34 cellular contexts compared by ENCODE assay signal in genomic region chr4:171181090-171181489, GRCh38.
"Had no signal": no experiment of that assay in that cellular context is flagged by ENCODE, and none has a peak within 500 bp of the region (broad histone marks: within the 10 kb centered on the region; RNA-seq: fewer than 3 reads in every experiment).

No MANE protein-coding gene starts in this region.

- H3K4me1 ChIP-seq: ascending aorta had no signal

- H3K27me3 ChIP-seq: ascending aorta, cardiac muscle cell had no signal

- H3K27me3 Mint-ChIP-seq: activated B cell treated with CpG ODN at 0.5 μM for 24 hours; activated CD4-positive, alpha-beta memory T cell treated with anti-CD3 and anti-CD28 coated beads, Interleukin-2, amount 10 ng/mL, durations not matched to agents 7 days and 5 days; activated CD4-positive, alpha-beta T cell treated with anti-CD3 and anti-CD28 coated beads, Interleukin-2, amount 10 ng/mL, durations not matched to agents 7 days and 5 days; activated CD8-positive, alpha-beta memory T cell treated with anti-CD3 and anti-CD28 coated beads, Interleukin-2, amount 10 ng/mL, durations not matched to agents 7 days and 5 days; activated naive CD4-positive, alpha-beta T cell treated with anti-CD3 and anti-CD28 coated beads, Interleukin-2, amount 10 ng/mL, durations not matched to agents 7 days and 5 days; activated naive CD4-positive, alpha-beta T cell treated with anti-CD3 and anti-CD28 coated beads, Interleukin-2, amount 50 U/mL, for 24 hours; activated naive CD8-positive, alpha-beta T cell; activated naive CD8-positive, alpha-beta T cell treated with anti-CD3 and anti-CD28 coated beads, Interleukin-2, amount 10 ng/mL, durations not matched to agents 7 days and 5 days; activated naive CD8-positive, alpha-beta T cell treated with anti-CD3 and anti-CD28 coated beads, Interleukin-2, amount 50 U/mL, for 24 hours; activated T-cell treated with anti-CD3 and anti-CD28 coated beads, Interleukin-2, amount 50 U/mL, for 24 hours; brain; central memory CD8-positive, alpha-beta T cell; T-cell; T-helper 17 cell had no signal

- H3K27ac Mint-ChIP-seq: activated B cell treated with CpG ODN at 0.5 μM for 24 hours; activated CD4-positive, alpha-beta memory T cell treated with anti-CD3 and anti-CD28 coated beads, Interleukin-2, amount 10 ng/mL, durations not matched to agents 7 days and 5 days; activated CD4-positive, alpha-beta T cell treated with anti-CD3 and anti-CD28 coated beads, Interleukin-2, amount 10 ng/mL, durations not matched to agents 7 days and 5 days; activated CD8-positive, alpha-beta memory T cell treated with anti-CD3 and anti-CD28 coated beads, Interleukin-2, amount 10 ng/mL, durations not matched to agents 7 days and 5 days; activated CD8-positive, alpha-beta T cell treated with anti-CD3 and anti-CD28 coated beads, Interleukin-2, amount 10 ng/mL, durations not matched to agents 7 days and 5 days; activated naive CD4-positive, alpha-beta T cell treated with anti-CD3 and anti-CD28 coated beads, Interleukin-2, amount 10 ng/mL, durations not matched to agents 7 days and 5 days; activated naive CD4-positive, alpha-beta T cell treated with anti-CD3 and anti-CD28 coated beads, Interleukin-2, amount 50 U/mL, for 24 hours; activated naive CD8-positive, alpha-beta T cell; activated naive CD8-positive, alpha-beta T cell treated with anti-CD3 and anti-CD28 coated beads, Interleukin-2, amount 10 ng/mL, durations not matched to agents 7 days and 5 days; activated naive CD8-positive, alpha-beta T cell treated with anti-CD3 and anti-CD28 coated beads, Interleukin-2, amount 50 U/mL, for 24 hours; activated T-cell treated with anti-CD3 and anti-CD28 coated beads, Interleukin-2, amount 50 U/mL, for 24 hours; activated T-helper 2 cell treated with anti-CD3 and anti-CD28 coated beads, Interferon-gamma antibody, Interleukin-2, Interleukin-4, amounts not matched to agents 10 μg/mL and 5 μg/mL and 100 μg/mL, durations not matched to agents 14 hours and 24 hours and 36 hours; brain; T-cell; T-helper 17 cell; T-helper 2 cell treated with Interferon-gamma antibody and Interleukin-4, amounts not matched to agents 5 μg/mL and 100 μg/mL, for 36 hours had no signal

- DNase-seq: activated B cell treated with CpG ODN at 0.5 μM for 24 hours; activated CD4-positive, alpha-beta memory T cell treated with anti-CD3 and anti-CD28 coated beads, Interleukin-2, amount 10 ng/mL, durations not matched to agents 7 days and 5 days; activated CD4-positive, alpha-beta T cell treated with anti-CD3 and anti-CD28 coated beads for 48 hours; activated CD4-positive, alpha-beta T cell treated with anti-CD3 and anti-CD28 coated beads, Interleukin-2, amount 10 ng/mL, durations not matched to agents 7 days and 5 days; activated CD4-positive, alpha-beta T cell treated with anti-CD3 and anti-CD28 coated beads, Interleukin-2, amount 50 U/mL, for 48 hours; activated CD4-positive, CD25-positive, alpha-beta regulatory T cell treated with anti-CD3 and anti-CD28 coated beads, Interleukin-2, amount 50 U/mL, for 72 hours; activated CD8-positive, alpha-beta memory T cell treated with anti-CD3 and anti-CD28 coated beads for 24 hours; activated CD8-positive, alpha-beta memory T cell treated with anti-CD3 and anti-CD28 coated beads, Interleukin-2, amount 10 ng/mL, durations not matched to agents 7 days and 5 days; activated CD8-positive, alpha-beta memory T cell treated with anti-CD3 and anti-CD28 coated beads, Interleukin-2, amount 50 U/mL, for 48 hours; activated CD8-positive, alpha-beta T cell treated with anti-CD3 and anti-CD28 coated beads, Interleukin-2, amount 10 ng/mL, durations not matched to agents 7 days and 5 days; activated effector memory CD4-positive, alpha-beta T cell treated with Interleukin-2 at 50 U/mL for 16 hours; activated gamma-delta T cell; activated naive CD4-positive, alpha-beta T cell treated with anti-CD3 and anti-CD28 coated beads, Interleukin-2, amount 10 ng/mL, durations not matched to agents 7 days and 5 days; activated naive CD4-positive, alpha-beta T cell treated with Interleukin-2 at 50 U/mL for 16 hours; activated naive CD8-positive, alpha-beta T cell treated with anti-CD3 and anti-CD28 coated beads, Interleukin-2, amount 10 ng/mL, durations not matched to agents 7 days and 5 days; activated naive CD8-positive, alpha-beta T cell treated with anti-CD3 and anti-CD28 coated beads, Interleukin-2, amount 50 U/mL, for 24 hours; activated T-cell treated with anti-CD3 and anti-CD28 coated beads, Interleukin-2, amount 50 U/mL, for 24 hours; activated T-cell treated with anti-CD3 and anti-CD28 coated beads, Interleukin-2, amount 50 U/mL, for 48 hours; amygdala; anterior cingulate cortex; caudate nucleus; cerebellar nuclear complex; T-cell; T-helper 17 cell; T-helper 9 cell had no signal

- H3K36me3 ChIP-seq: ascending aorta, cardiac muscle cell had no signal

- H3K9me3 ChIP-seq: ascending aorta had no signal

- H3K4me1 Mint-ChIP-seq: activated B cell treated with CpG ODN at 0.5 μM for 24 hours; activated CD4-positive, alpha-beta memory T cell treated with anti-CD3 and anti-CD28 coated beads, Interleukin-2, amount 10 ng/mL, durations not matched to agents 7 days and 5 days; activated CD4-positive, alpha-beta T cell treated with anti-CD3 and anti-CD28 coated beads, Interleukin-2, amount 10 ng/mL, durations not matched to agents 7 days and 5 days; activated CD8-positive, alpha-beta memory T cell treated with anti-CD3 and anti-CD28 coated beads, Interleukin-2, amount 10 ng/mL, durations not matched to agents 7 days and 5 days; activated naive CD4-positive, alpha-beta T cell treated with anti-CD3 and anti-CD28 coated beads, Interleukin-2, amount 10 ng/mL, durations not matched to agents 7 days and 5 days; activated naive CD4-positive, alpha-beta T cell treated with anti-CD3 and anti-CD28 coated beads, Interleukin-2, amount 50 U/mL, for 24 hours; activated naive CD8-positive, alpha-beta T cell treated with anti-CD3 and anti-CD28 coated beads, Interleukin-2, amount 10 ng/mL, durations not matched to agents 7 days and 5 days; activated naive CD8-positive, alpha-beta T cell treated with anti-CD3 and anti-CD28 coated beads, Interleukin-2, amount 50 U/mL, for 24 hours; brain; central memory CD8-positive, alpha-beta T cell; T-cell; T-helper 17 cell had no signal

- H3K4me3 Mint-ChIP-seq: activated B cell treated with CpG ODN at 0.5 μM for 24 hours; activated CD4-positive, alpha-beta memory T cell treated with anti-CD3 and anti-CD28 coated beads, Interleukin-2, amount 10 ng/mL, durations not matched to agents 7 days and 5 days; activated CD4-positive, alpha-beta T cell treated with anti-CD3 and anti-CD28 coated beads, Interleukin-2, amount 10 ng/mL, durations not matched to agents 7 days and 5 days; activated CD8-positive, alpha-beta memory T cell treated with anti-CD3 and anti-CD28 coated beads, Interleukin-2, amount 10 ng/mL, durations not matched to agents 7 days and 5 days; activated CD8-positive, alpha-beta T cell treated with anti-CD3 and anti-CD28 coated beads, Interleukin-2, amount 10 ng/mL, durations not matched to agents 7 days and 5 days; activated naive CD4-positive, alpha-beta T cell treated with anti-CD3 and anti-CD28 coated beads, Interleukin-2, amount 10 ng/mL, durations not matched to agents 7 days and 5 days; activated naive CD4-positive, alpha-beta T cell treated with anti-CD3 and anti-CD28 coated beads, Interleukin-2, amount 50 U/mL, for 24 hours; activated naive CD8-positive, alpha-beta T cell; activated naive CD8-positive, alpha-beta T cell treated with anti-CD3 and anti-CD28 coated beads, Interleukin-2, amount 10 ng/mL, durations not matched to agents 7 days and 5 days; activated naive CD8-positive, alpha-beta T cell treated with anti-CD3 and anti-CD28 coated beads, Interleukin-2, amount 50 U/mL, for 24 hours; activated T-cell treated with anti-CD3 and anti-CD28 coated beads, Interleukin-2, amount 50 U/mL, for 24 hours; brain; central memory CD8-positive, alpha-beta T cell; T-cell; T-helper 17 cell; T-helper 2 cell treated with Interferon-gamma antibody and Interleukin-4, amounts not matched to agents 5 μg/mL and 100 μg/mL, for 36 hours had no signal

- H3K36me3 Mint-ChIP-seq: activated CD8-positive, alpha-beta memory T cell treated with anti-CD3 and anti-CD28 coated beads, Interleukin-2, amount 10 ng/mL, durations not matched to agents 7 days and 5 days; activated naive CD4-positive, alpha-beta T cell treated with anti-CD3 and anti-CD28 coated beads, Interleukin-2, amount 10 ng/mL, durations not matched to agents 7 days and 5 days; activated naive CD4-positive, alpha-beta T cell treated with anti-CD3 and anti-CD28 coated beads, Interleukin-2, amount 50 U/mL, for 24 hours; activated naive CD8-positive, alpha-beta T cell; activated naive CD8-positive, alpha-beta T cell treated with anti-CD3 and anti-CD28 coated beads, Interleukin-2, amount 10 ng/mL, durations not matched to agents 7 days and 5 days; brain; T-cell had no signal

- H3K9me3 Mint-ChIP-seq: activated B cell treated with CpG ODN at 0.5 μM for 24 hours; activated CD4-positive, alpha-beta T cell treated with anti-CD3 and anti-CD28 coated beads, Interleukin-2, amount 10 ng/mL, durations not matched to agents 7 days and 5 days; activated naive CD4-positive, alpha-beta T cell treated with anti-CD3 and anti-CD28 coated beads, Interleukin-2, amount 50 U/mL, for 24 hours; activated naive CD8-positive, alpha-beta T cell treated with anti-CD3 and anti-CD28 coated beads, Interleukin-2, amount 50 U/mL, for 24 hours; brain; T-helper 2 cell treated with Interferon-gamma antibody and Interleukin-4, amounts not matched to agents 5 μg/mL and 100 μg/mL, for 36 hours had no signal

- H3K27ac ChIP-seq: ascending aorta, cardiac muscle cell, VCaP had no signal

- H3K4me3 ChIP-seq: ascending aorta, cardiac muscle cell had no signal
